ENCODE assay signal across 1 cellular context in the genomic region with DNA sequence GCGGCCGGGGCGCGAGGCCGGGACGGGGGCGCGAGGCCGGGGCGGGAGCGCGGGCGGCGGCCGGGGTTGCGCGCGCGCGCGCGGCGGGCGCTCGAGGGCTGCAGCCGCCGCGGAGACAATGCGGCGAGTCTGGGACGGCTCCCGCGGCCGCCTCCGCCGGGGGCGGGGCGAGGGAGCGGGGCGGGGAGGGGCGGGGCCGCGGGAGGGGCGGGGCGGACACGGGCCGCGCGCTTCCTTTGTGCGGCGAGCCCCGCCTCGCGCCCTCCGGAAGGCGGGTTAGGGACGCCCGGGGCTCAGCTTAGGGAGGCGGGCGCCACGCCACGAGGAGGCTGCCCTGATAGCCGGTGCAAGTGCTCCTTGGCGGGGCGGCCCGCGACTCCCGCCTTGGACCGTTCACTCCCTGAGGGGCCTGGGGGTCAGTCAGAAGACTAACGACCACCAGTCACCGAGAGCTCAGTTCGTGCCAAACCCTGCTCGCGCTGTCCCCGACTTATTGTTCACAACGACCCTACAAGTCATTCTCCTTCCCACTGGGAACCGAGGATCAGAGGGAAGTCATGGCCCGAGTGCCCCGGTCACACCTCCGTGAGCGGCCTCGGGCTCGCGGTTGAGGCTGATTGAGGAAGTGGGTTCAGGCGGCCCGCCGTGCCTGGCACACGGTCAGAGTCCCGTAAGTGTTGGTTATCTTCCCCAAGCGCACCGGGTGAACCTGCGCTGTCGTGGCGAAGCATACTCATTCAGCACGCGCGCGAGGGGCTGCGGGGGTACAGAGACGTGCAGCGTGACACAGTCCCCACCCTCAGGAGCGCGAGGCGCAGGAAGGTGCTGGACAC.
TF ChIP-seq lines count a peak whose summit lies in the region.

No MANE protein-coding gene starts in this region.

TF ChIP-seq in HepG2, 621 proteins besides CTCF, POLR2A, EP300 and RAD21 (continued from another document and continues in another):
- TF ChIP-seq, protein P1, sequence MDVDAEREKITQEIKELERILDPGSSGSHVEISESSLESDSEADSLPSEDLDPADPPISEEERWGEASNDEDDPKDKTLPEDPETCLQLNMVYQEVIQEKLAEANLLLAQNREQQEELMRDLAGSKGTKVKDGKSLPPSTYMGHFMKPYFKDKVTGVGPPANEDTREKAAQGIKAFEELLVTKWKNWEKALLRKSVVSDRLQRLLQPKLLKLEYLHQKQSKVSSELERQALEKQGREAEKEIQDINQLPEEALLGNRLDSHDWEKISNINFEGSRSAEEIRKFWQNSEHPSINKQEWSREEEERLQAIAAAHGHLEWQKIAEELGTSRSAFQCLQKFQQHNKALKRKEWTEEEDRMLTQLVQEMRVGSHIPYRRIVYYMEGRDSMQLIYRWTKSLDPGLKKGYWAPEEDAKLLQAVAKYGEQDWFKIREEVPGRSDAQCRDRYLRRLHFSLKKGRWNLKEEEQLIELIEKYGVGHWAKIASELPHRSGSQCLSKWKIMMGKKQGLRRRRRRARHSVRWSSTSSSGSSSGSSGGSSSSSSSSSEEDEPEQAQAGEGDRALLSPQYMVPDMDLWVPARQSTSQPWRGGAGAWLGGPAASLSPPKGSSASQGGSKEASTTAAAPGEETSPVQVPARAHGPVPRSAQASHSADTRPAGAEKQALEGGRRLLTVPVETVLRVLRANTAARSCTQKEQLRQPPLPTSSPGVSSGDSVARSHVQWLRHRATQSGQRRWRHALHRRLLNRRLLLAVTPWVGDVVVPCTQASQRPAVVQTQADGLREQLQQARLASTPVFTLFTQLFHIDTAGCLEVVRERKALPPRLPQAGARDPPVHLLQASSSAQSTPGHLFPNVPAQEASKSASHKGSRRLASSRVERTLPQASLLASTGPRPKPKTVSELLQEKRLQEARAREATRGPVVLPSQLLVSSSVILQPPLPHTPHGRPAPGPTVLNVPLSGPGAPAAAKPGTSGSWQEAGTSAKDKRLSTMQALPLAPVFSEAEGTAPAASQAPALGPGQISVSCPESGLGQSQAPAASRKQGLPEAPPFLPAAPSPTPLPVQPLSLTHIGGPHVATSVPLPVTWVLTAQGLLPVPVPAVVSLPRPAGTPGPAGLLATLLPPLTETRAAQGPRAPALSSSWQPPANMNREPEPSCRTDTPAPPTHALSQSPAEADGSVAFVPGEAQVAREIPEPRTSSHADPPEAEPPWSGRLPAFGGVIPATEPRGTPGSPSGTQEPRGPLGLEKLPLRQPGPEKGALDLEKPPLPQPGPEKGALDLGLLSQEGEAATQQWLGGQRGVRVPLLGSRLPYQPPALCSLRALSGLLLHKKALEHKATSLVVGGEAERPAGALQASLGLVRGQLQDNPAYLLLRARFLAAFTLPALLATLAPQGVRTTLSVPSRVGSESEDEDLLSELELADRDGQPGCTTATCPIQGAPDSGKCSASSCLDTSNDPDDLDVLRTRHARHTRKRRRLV (CRISPR knock-in tag; IDR thresholded peaks at IDR 0.05), result peak; percentile 43; the same call in 1 of the 2 replicates
- TF ChIP-seq, protein P2, sequence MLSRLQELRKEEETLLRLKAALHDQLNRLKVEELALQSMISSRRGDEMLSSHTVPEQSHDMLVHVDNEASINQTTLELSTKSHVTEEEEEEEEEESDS (CRISPR knock-in tag; IDR thresholded peaks at IDR 0.05; ENCODE audit: borderline replicate concordance), result no peak
- TF ChIP-seq THAP11 (CRISPR knock-in tag; IDR thresholded peaks at IDR 0.05), result 0 out of 2 replicates have a peak, but pooled peaks have one; percentile 45
- TF ChIP-seq NONO (IDR thresholded peaks at IDR 0.05), result no peak
- peak; percentile 65 for TF ChIP-seq NONO (CRISPR knock-in tag; conservative IDR thresholded peaks at IDR 0.05)
- TF ChIP-seq ZNF589 (CRISPR knock-in tag; conservative IDR thresholded peaks at IDR 0.05), result peak; percentile 60; the same call in 1 of the 2 replicates
- TF ChIP-seq ZNF615 (CRISPR knock-in tag; IDR thresholded peaks at IDR 0.05; ENCODE audit: borderline replicate concordance), result no peak
- TF ChIP-seq NFE2L1 (CRISPR knock-in tag; IDR thresholded peaks at IDR 0.05; ENCODE audit: borderline replicate concordance), result no peak
- TF ChIP-seq, protein P3, sequence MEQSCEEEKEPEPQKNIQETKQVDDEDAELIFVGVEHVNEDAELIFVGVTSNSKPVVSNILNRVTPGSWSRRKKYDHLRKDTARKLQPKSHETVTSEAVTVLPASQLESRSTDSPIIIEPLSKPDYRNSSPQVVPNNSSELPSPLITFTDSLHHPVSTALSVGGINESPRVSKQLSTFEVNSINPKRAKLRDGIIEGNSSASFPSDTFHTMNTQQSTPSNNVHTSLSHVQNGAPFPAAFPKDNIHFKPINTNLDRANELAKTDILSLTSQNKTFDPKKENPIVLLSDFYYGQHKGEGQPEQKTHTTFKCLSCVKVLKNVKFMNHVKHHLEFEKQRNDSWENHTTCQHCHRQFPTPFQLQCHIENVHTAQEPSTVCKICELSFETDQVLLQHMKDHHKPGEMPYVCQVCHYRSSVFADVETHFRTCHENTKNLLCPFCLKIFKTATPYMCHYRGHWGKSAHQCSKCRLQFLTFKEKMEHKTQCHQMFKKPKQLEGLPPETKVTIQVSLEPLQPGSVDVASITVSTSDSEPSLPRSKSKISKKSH (CRISPR knock-in tag; IDR thresholded peaks at IDR 0.05; ENCODE audit: borderline replicate concordance), result no peak
- no peak for TF ChIP-seq ZNF251 (CRISPR knock-in tag; IDR thresholded peaks at IDR 0.05)
- TF ChIP-seq ZNF557 (CRISPR knock-in tag; IDR thresholded peaks at IDR 0.05), result 0 out of 2 replicates have a peak, but pooled peaks have one; percentile 49
- no peak for TF ChIP-seq HHEX (CRISPR knock-in tag; IDR thresholded peaks at IDR 0.05)
- TF ChIP-seq, protein P4, sequence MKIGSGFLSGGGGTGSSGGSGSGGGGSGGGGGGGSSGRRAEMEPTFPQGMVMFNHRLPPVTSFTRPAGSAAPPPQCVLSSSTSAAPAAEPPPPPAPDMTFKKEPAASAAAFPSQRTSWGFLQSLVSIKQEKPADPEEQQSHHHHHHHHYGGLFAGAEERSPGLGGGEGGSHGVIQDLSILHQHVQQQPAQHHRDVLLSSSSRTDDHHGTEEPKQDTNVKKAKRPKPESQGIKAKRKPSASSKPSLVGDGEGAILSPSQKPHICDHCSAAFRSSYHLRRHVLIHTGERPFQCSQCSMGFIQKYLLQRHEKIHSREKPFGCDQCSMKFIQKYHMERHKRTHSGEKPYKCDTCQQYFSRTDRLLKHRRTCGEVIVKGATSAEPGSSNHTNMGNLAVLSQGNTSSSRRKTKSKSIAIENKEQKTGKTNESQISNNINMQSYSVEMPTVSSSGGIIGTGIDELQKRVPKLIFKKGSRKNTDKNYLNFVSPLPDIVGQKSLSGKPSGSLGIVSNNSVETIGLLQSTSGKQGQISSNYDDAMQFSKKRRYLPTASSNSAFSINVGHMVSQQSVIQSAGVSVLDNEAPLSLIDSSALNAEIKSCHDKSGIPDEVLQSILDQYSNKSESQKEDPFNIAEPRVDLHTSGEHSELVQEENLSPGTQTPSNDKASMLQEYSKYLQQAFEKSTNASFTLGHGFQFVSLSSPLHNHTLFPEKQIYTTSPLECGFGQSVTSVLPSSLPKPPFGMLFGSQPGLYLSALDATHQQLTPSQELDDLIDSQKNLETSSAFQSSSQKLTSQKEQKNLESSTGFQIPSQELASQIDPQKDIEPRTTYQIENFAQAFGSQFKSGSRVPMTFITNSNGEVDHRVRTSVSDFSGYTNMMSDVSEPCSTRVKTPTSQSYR (CRISPR knock-in tag; IDR thresholded peaks at IDR 0.05; ENCODE audit: borderline replicate concordance), result peak; percentile 16; the same call in 1 of the 2 replicates
- TF ChIP-seq ZNF44 (CRISPR knock-in tag; IDR thresholded peaks at IDR 0.05), result no peak
- TF ChIP-seq, protein P5, sequence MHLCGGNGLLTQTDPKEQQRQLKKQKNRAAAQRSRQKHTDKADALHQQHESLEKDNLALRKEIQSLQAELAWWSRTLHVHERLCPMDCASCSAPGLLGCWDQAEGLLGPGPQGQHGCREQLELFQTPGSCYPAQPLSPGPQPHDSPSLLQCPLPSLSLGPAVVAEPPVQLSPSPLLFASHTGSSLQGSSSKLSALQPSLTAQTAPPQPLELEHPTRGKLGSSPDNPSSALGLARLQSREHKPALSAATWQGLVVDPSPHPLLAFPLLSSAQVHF (CRISPR knock-in tag; IDR thresholded peaks at IDR 0.05), result peak; percentile 63; the same call in 1 of the 2 replicates
- peak; percentile 53; the same call in 1 of the 2 replicates for TF ChIP-seq CBX5 (CRISPR knock-in tag; IDR thresholded peaks at IDR 0.05; ENCODE audit: borderline replicate concordance)
- no peak for TF ChIP-seq EHMT2 (IDR thresholded peaks at IDR 0.05; ENCODE audit: borderline replicate concordance, low read depth, low read length)
- TF ChIP-seq ZNF816 (CRISPR knock-in tag; IDR thresholded peaks at IDR 0.05; ENCODE audit: borderline replicate concordance), result no peak
- peak; percentile 30; the same call in 1 of the 2 replicates for TF ChIP-seq GATAD1 (CRISPR knock-in tag; IDR thresholded peaks at IDR 0.05)
- TF ChIP-seq ATRX (CRISPR knock-in tag; IDR thresholded peaks at IDR 0.05; ENCODE audit: borderline replicate concordance), result no peak
- no peak for TF ChIP-seq ZBTB42 (CRISPR knock-in tag; IDR thresholded peaks at IDR 0.05)
- no peak for TF ChIP-seq SOX13 (IDR thresholded peaks at IDR 0.05)
- peak in 1 of 2 experiments; percentile 60; a peak in 2 of 4 replicates for TF ChIP-seq SOX13 (CRISPR knock-in tag; conservative IDR thresholded peaks at IDR 0.05 in 1 of 2, IDR thresholded peaks at IDR 0.05 in 1 of 2)
- TF ChIP-seq, protein P6, sequence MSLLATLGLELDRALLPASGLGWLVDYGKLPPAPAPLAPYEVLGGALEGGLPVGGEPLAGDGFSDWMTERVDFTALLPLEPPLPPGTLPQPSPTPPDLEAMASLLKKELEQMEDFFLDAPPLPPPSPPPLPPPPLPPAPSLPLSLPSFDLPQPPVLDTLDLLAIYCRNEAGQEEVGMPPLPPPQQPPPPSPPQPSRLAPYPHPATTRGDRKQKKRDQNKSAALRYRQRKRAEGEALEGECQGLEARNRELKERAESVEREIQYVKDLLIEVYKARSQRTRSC (CRISPR knock-in tag; IDR thresholded peaks at IDR 0.05; ENCODE audit: low read depth), result 0 out of 2 replicates have a peak, but pooled peaks have one; percentile 39
- TF ChIP-seq, protein P7, sequence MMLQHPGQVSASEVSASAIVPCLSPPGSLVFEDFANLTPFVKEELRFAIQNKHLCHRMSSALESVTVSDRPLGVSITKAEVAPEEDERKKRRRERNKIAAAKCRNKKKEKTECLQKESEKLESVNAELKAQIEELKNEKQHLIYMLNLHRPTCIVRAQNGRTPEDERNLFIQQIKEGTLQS (CRISPR knock-in tag; IDR thresholded peaks at IDR 0.05), result no peak
- TF ChIP-seq, protein P8, sequence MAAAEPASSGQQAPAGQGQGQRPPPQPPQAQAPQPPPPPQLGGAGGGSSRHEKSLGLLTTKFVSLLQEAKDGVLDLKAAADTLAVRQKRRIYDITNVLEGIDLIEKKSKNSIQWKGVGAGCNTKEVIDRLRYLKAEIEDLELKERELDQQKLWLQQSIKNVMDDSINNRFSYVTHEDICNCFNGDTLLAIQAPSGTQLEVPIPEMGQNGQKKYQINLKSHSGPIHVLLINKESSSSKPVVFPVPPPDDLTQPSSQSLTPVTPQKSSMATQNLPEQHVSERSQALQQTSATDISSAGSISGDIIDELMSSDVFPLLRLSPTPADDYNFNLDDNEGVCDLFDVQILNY (CRISPR knock-in tag; conservative IDR thresholded peaks at IDR 0.05), result no peak
- TF ChIP-seq ZNF616 (CRISPR knock-in tag; IDR thresholded peaks at IDR 0.05; ENCODE audit: low read depth), result peak; percentile 50; the same call in 1 of the 2 replicates
- TF ChIP-seq, protein P9, sequence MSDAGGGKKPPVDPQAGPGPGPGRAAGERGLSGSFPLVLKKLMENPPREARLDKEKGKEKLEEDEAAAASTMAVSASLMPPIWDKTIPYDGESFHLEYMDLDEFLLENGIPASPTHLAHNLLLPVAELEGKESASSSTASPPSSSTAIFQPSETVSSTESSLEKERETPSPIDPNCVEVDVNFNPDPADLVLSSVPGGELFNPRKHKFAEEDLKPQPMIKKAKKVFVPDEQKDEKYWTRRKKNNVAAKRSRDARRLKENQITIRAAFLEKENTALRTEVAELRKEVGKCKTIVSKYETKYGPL (CRISPR knock-in tag; IDR thresholded peaks at IDR 0.05), result peak; percentile 40; the same call in 1 of the 2 replicates
- TF ChIP-seq, protein P10, sequence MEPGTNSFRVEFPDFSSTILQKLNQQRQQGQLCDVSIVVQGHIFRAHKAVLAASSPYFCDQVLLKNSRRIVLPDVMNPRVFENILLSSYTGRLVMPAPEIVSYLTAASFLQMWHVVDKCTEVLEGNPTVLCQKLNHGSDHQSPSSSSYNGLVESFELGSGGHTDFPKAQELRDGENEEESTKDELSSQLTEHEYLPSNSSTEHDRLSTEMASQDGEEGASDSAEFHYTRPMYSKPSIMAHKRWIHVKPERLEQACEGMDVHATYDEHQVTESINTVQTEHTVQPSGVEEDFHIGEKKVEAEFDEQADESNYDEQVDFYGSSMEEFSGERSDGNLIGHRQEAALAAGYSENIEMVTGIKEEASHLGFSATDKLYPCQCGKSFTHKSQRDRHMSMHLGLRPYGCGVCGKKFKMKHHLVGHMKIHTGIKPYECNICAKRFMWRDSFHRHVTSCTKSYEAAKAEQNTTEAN (CRISPR knock-in tag; conservative IDR thresholded peaks at IDR 0.05), result no peak
- TF ChIP-seq ZNF256 (CRISPR knock-in tag; conservative IDR thresholded peaks at IDR 0.05), result peak; percentile 82; the same call in 1 of the 2 replicates
- TF ChIP-seq NCOA5 (CRISPR knock-in tag; IDR thresholded peaks at IDR 0.05), result no peak
- TF ChIP-seq ZNF350 (CRISPR knock-in tag; IDR thresholded peaks at IDR 0.05; ENCODE audit: borderline replicate concordance, low read depth), result peak; percentile 77; the same call in 1 of the 2 replicates
- TF ChIP-seq, protein P11, sequence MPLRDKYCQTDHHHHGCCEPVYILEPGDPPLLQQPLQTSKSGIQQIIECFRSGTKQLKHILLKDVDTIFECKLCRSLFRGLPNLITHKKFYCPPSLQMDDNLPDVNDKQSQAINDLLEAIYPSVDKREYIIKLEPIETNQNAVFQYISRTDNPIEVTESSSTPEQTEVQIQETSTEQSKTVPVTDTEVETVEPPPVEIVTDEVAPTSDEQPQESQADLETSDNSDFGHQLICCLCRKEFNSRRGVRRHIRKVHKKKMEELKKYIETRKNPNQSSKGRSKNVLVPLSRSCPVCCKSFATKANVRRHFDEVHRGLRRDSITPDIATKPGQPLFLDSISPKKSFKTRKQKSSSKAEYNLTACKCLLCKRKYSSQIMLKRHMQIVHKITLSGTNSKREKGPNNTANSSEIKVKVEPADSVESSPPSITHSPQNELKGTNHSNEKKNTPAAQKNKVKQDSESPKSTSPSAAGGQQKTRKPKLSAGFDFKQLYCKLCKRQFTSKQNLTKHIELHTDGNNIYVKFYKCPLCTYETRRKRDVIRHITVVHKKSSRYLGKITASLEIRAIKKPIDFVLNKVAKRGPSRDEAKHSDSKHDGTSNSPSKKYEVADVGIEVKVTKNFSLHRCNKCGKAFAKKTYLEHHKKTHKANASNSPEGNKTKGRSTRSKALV (CRISPR knock-in tag; IDR thresholded peaks at IDR 0.05), result peak; percentile 87
- peak; percentile 73 for TF ChIP-seq RXRA (CRISPR knock-in tag; IDR thresholded peaks at IDR 0.05)
- no peak for TF ChIP-seq TAF15 (IDR thresholded peaks at IDR 0.05; ENCODE audit: low read depth, low read length, poor library complexity, severe bottlenecking)
- TF ChIP-seq, protein P12, sequence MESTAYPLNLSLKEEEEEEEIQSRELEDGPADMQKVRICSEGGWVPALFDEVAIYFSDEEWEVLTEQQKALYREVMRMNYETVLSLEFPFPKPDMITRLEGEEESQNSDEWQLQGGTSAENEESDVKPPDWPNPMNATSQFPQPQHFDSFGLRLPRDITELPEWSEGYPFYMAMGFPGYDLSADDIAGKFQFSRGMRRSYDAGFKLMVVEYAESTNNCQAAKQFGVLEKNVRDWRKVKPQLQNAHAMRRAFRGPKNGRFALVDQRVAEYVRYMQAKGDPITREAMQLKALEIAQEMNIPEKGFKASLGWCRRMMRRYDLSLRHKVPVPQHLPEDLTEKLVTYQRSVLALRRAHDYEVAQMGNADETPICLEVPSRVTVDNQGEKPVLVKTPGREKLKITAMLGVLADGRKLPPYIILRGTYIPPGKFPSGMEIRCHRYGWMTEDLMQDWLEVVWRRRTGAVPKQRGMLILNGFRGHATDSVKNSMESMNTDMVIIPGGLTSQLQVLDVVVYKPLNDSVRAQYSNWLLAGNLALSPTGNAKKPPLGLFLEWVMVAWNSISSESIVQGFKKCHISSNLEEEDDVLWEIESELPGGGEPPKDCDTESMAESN (CRISPR knock-in tag; conservative IDR thresholded peaks at IDR 0.05), result no peak
